25 cellular contexts compared by ENCODE assay signal in the genomic region with DNA sequence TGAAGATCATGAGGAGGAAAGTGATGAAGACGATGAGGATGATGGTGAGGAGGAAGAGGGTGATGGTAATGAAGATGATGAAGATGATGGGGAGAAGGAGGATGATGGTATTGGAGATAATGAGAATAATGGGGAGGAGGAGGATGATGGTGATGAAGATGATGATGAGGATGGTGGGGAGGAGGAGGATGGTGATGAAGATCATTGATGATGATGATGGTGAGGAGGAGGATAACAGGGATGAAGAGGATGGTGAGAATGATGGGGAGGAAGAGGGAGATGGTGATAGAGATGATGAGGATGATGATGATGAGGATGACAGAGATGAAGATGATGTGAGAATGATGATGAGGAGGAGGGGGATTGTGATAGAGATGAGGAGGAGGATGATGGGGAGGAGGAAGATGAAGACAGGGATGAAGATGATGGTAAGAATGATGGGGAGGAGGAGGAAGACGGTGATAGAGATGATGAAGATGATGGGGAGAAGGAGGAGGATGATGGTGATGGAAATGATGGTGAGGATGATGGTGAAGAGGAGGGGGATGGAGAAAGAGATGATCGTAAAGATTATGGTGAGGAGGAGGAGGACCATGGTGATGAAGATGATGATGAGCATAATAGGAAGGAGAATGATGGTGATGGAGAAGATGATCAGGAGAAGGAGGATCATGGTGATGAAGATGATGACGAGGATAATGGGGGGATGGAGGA.
DNase-seq lines count a peak whose midpoint lies in the region; ATAC-seq, FAIRE-seq and TF ChIP-seq lines count a peak whose summit lies in the region.
"Had no signal": no experiment of that assay in that cellular context is flagged by ENCODE, and none has a peak within 500 bp of the region (broad histone marks: within the 10 kb centered on the region; RNA-seq: fewer than 3 reads in every experiment).

No MANE protein-coding gene starts in this region.

- no peak overlapping the region for H4K91ac ChIP-seq in H1 (replicated peaks; ENCODE audit: insufficient read length, low read length)

- no peaks in the 10 kb centered on the region for H3K79me2 ChIP-seq in H1 (ENCODE audit: control insufficient read depth in 1 of 2, insufficient read depth in 2 of 2, low read length in 2 of 2)

- H4K8ac ChIP-seq in H1 (ENCODE audit: extremely low read depth, insufficient read depth, low read length), result no peak overlapping the region

- no peaks in the 10 kb centered on the region for H3K79me1 ChIP-seq in H1 (ENCODE audit: low read depth, low read length)

- TF ChIP-seq RAD21 in H1 (IDR thresholded peaks at IDR 0.05 in 1 of 2, conservative IDR thresholded peaks at IDR 0.05 in 1 of 2; ENCODE audit: low read depth in 2 of 2, low read length in 2 of 2), result no peak

- H3K4me1 ChIP-seq in HEK293 (ENCODE audit: control insufficient read depth, insufficient read depth, low read length), result no peaks in the 10 kb centered on the region
- no peaks in the 10 kb centered on the region for H3K4me1 ChIP-seq in H1 (replicated peaks in 1 of 4; ENCODE audit: control insufficient read depth in 3 of 4, insufficient read depth in 4 of 4, low read length in 3 of 4)
- H3K4me1 ChIP-seq: BE2C, BLaER1 had no signal

- H3K36me3 Mint-ChIP-seq in activated B cell treated with CpG ODN at 0.5 μM for 24 hours (ENCODE audit: low read depth), result no peaks in the 10 kb centered on the region
- H3K36me3 Mint-ChIP-seq in activated T-helper 1 cell treated with anti-CD3 and anti-CD28 coated beads, Interleukin-12 subunit alpha, Interleukin-12 subunit beta, Interleukin-2, Interleukin-4 antibody, amounts not matched to agents 30 ng/mL and 10 ng/mL and 1 ng/mL, durations not matched to agents 14 hours and 24 hours and 36 hours (ENCODE audit: low read depth), result no peaks in the 10 kb centered on the region
- H3K36me3 Mint-ChIP-seq in stimulated activated naive B cell treated with anti-CD40 and anti-IgM and Interleukin-4, amounts not matched to agents 10 μg/mL and 1 μg/mL and 100 μg/mL, for 72 hours, result no peaks in the 10 kb centered on the region
- H3K36me3 Mint-ChIP-seq: CD14-positive monocyte; CD4-positive, alpha-beta memory T cell; CD4-positive, CD25-positive, alpha-beta regulatory T cell; CD8-positive, alpha-beta memory T cell had no signal

- no peak for DNase-seq in HEK293T (ENCODE audit: extremely low spot score)
- DNase-seq in activated B cell treated with CpG ODN at 0.5 μM for 24 hours, result no peak
- DNase-seq in H1 (ENCODE audit: low read depth in 1 of 2, low spot score in 2 of 2), result no peak
- no peak for DNase-seq in NK-92 treated with Interleukin-12 subunit alpha and Interleukin-12 subunit beta, amount 100 ng/mL, for 24 hours (lab: John Stamatoyannopoulos, UW)
- DNase-seq in activated T-helper 1 cell treated with anti-CD3 and anti-CD28 coated beads, Interleukin-12 subunit alpha, Interleukin-12 subunit beta, Interleukin-2, Interleukin-4 antibody, amounts not matched to agents 30 ng/mL and 10 ng/mL and 1 ng/mL, durations not matched to agents 14 hours and 24 hours and 36 hours (ENCODE audit: low spot score), result no peak
- DNase-seq in stimulated activated naive B cell treated with anti-CD40 and anti-IgM and Interleukin-4, amounts not matched to agents 10 μg/mL and 1 μg/mL and 100 μg/mL, for 72 hours, result no peak
- DNase-seq in GM10248 (ENCODE audit: extremely low spot score), result no peak
- DNase-seq: C1 segment of cervical spinal cord; CD4-positive, alpha-beta memory T cell; CD4-positive, CD25-positive, alpha-beta regulatory T cell; CD8-positive, alpha-beta memory T cell; COR-L47; DMS 273 treated with DMSO at 0.1 percent for 48 hours; DMS153; DMS79; DND-41; EL; GDM1 had no signal

- no peak for FAIRE-seq in H1 (lab: Jason Lieb, UNC)
- FAIRE-seq: A204.1, GM12891, GM19239 had no signal

- no peak overlapping the region for H2BK15ac ChIP-seq in H1 (ENCODE audit: low read length)

- no peak overlapping the region for H3K4me3 Mint-ChIP-seq in activated B cell treated with CpG ODN at 0.5 μM for 24 hours
- no peak overlapping the region for H3K4me3 Mint-ChIP-seq in activated T-helper 1 cell treated with anti-CD3 and anti-CD28 coated beads, Interleukin-12 subunit alpha, Interleukin-12 subunit beta, Interleukin-2, Interleukin-4 antibody, amounts not matched to agents 30 ng/mL and 10 ng/mL and 1 ng/mL, durations not matched to agents 14 hours and 24 hours and 36 hours
- no peak overlapping the region for H3K4me3 Mint-ChIP-seq in stimulated activated naive B cell treated with anti-CD40 and anti-IgM and Interleukin-4, amounts not matched to agents 10 μg/mL and 1 μg/mL and 100 μg/mL, for 72 hours
- H3K4me3 Mint-ChIP-seq: CD14-positive monocyte; CD4-positive, alpha-beta memory T cell; CD4-positive, CD25-positive, alpha-beta regulatory T cell; CD8-positive, alpha-beta memory T cell had no signal

- 85 to 100% methylated on average over 4 of the region's 4 CpGs for WGBS in H1 (ENCODE audit: extremely low coverage in 1 of 2, insufficient coverage in 1 of 2, insufficient read length in 1 of 2, insufficient replicate concordance in 2 of 2, low coverage in 1 of 2, low lambda C conversion rate in 2 of 2, missing lambda C conversion rate in 1 of 2), 2 experiments

- no peak overlapping the region for H2BK5ac ChIP-seq in H1 (ENCODE audit: low read depth, low read length)

- H3K9ac ChIP-seq in H1 (replicated peaks in 1 of 4; ENCODE audit: extremely low read depth in 1 of 4, low read depth in 3 of 4, low read length in 3 of 4), result no peak overlapping the region
- H3K9ac ChIP-seq: BLaER1 had no signal

- H3K23ac ChIP-seq in H1 (ENCODE audit: insufficient read length), result no peak overlapping the region

- no peak for ATAC-seq in activated B cell treated with CpG ODN at 0.5 μM for 24 hours (ENCODE audit: low read depth)
- no peak for ATAC-seq in stimulated activated naive B cell treated with anti-CD40 and anti-IgM and Interleukin-4, amounts not matched to agents 10 μg/mL and 1 μg/mL and 100 μg/mL, for 72 hours (replicated peaks)

- H3K27me3 Mint-ChIP-seq in activated B cell treated with CpG ODN at 0.5 μM for 24 hours, result no peaks in the 10 kb centered on the region
- H3K27me3 Mint-ChIP-seq in activated T-helper 1 cell treated with anti-CD3 and anti-CD28 coated beads, Interleukin-12 subunit alpha, Interleukin-12 subunit beta, Interleukin-2, Interleukin-4 antibody, amounts not matched to agents 30 ng/mL and 10 ng/mL and 1 ng/mL, durations not matched to agents 14 hours and 24 hours and 36 hours (ENCODE audit: insufficient read depth), result no peaks in the 10 kb centered on the region
- no peaks in the 10 kb centered on the region for H3K27me3 Mint-ChIP-seq in stimulated activated naive B cell treated with anti-CD40 and anti-IgM and Interleukin-4, amounts not matched to agents 10 μg/mL and 1 μg/mL and 100 μg/mL, for 72 hours
- H3K27me3 Mint-ChIP-seq: CD4-positive, CD25-positive, alpha-beta regulatory T cell had no signal

- H2AFZ ChIP-seq in H1 (ENCODE audit: low read length), result no peak overlapping the region

- H3K27ac Mint-ChIP-seq in activated B cell treated with CpG ODN at 0.5 μM for 24 hours, result no peak overlapping the region
- no peak overlapping the region for H3K27ac Mint-ChIP-seq in activated T-helper 1 cell treated with anti-CD3 and anti-CD28 coated beads, Interleukin-12 subunit alpha, Interleukin-12 subunit beta, Interleukin-2, Interleukin-4 antibody, amounts not matched to agents 30 ng/mL and 10 ng/mL and 1 ng/mL, durations not matched to agents 14 hours and 24 hours and 36 hours
- no peak overlapping the region for H3K27ac Mint-ChIP-seq in stimulated activated naive B cell treated with anti-CD40 and anti-IgM and Interleukin-4, amounts not matched to agents 10 μg/mL and 1 μg/mL and 100 μg/mL, for 72 hours
- H3K27ac Mint-ChIP-seq: CD14-positive monocyte; CD4-positive, alpha-beta memory T cell; CD4-positive, CD25-positive, alpha-beta regulatory T cell; CD8-positive, alpha-beta memory T cell had no signal

- no peak for TF ChIP-seq CTCF in HEK293 (tag by site-specific recombination; IDR thresholded peaks at IDR 0.05)
- peak; percentile 15 for TF ChIP-seq CTCF in activated B cell treated with CpG ODN at 0.5 μM for 24 hours (IDR thresholded peaks at IDR 0.05)
- no peak for TF ChIP-seq CTCF in H1 (IDR thresholded peaks at IDR 0.05; ENCODE audit: control extremely low read depth in 1 of 3, insufficient read depth in 1 of 3, low read depth in 1 of 3, low read length in 3 of 3)
- no peak for TF ChIP-seq CTCF in GM10248 (IDR thresholded peaks at IDR 0.05; ENCODE audit: control extremely low read depth, extremely low read depth, low read depth, missing control alignments)

- no peak for TF ChIP-seq EP300 in H1 (IDR thresholded peaks at IDR 0.05; ENCODE audit: borderline replicate concordance in 1 of 2, low read depth in 2 of 2, low read length in 2 of 2)

- H3K9me3 Mint-ChIP-seq in activated B cell treated with CpG ODN at 0.5 μM for 24 hours, result no peaks in the 10 kb centered on the region
- peaks cover 3% of the 10 kb centered on the region for H3K9me3 Mint-ChIP-seq in activated T-helper 1 cell treated with anti-CD3 and anti-CD28 coated beads, Interleukin-12 subunit alpha, Interleukin-12 subunit beta, Interleukin-2, Interleukin-4 antibody, amounts not matched to agents 30 ng/mL and 10 ng/mL and 1 ng/mL, durations not matched to agents 14 hours and 24 hours and 36 hours
- no peaks in the 10 kb centered on the region for H3K9me3 Mint-ChIP-seq in stimulated activated naive B cell treated with anti-CD40 and anti-IgM and Interleukin-4, amounts not matched to agents 10 μg/mL and 1 μg/mL and 100 μg/mL, for 72 hours

- H3K4me2 ChIP-seq in H1 (ENCODE audit: insufficient read depth in 1 of 2, low read depth in 2 of 2, low read length in 2 of 2), result no peak overlapping the region
- H3K4me2 ChIP-seq: BLaER1 had no signal

- CTCF ChIA-PET in HEK293 (lab: Yijun Ruan, JAX) (interaction anchor here (0.6 to 2.6 kb wide), 5 partner anchors 9 to 185 kb away, joined by 3 to 10 read pairs (median 5); no protein-coding TSS in a partner anchor), HEK293T (lab: Yijun Ruan, JAX) (no interaction called here), activated B cell treated with CpG ODN at 0.5 μM for 24 hours (lab: Charles Lee) (no interaction called here), H1 (lab: Charles Lee; ENCODE audit: partially characterized antibody) (interaction anchor here (1.4 to 5.1 kb wide), 6 partner anchors 10 to 345 kb away, joined by 3 to 43 read pairs (median 6); no protein-coding TSS in a partner anchor), GM10248 (lab: Yijun Ruan, JAX) (no interaction called here)

- no peak overlapping the region for H3K56ac ChIP-seq in H1 (replicated peaks; ENCODE audit: insufficient read length, low read depth, low read length)

- POLR2A ChIA-PET in HEK293 (lab: Yijun Ruan, JAX) (no interaction called here), HEK293T (lab: Yijun Ruan, JAX) (no interaction called here), activated B cell treated with CpG ODN at 0.5 μM for 24 hours (lab: Charles Lee) (no interaction called here), H1 (lab: Charles Lee; ENCODE audit: partially characterized antibody) (no interaction called here), GM10248 (lab: Yijun Ruan, JAX) (no interaction called here)

- peaks cover 19% of the 10 kb centered on the region; the same call in 1 of the 2 replicates for H3K23me2 ChIP-seq in H1 (ENCODE audit: low read depth, low read length)

- no peaks in the 10 kb centered on the region for H3K9me3 ChIP-seq in HEK293 (ENCODE audit: control insufficient read depth, insufficient read depth, low read depth, low read length)
- H3K9me3 ChIP-seq in H1 (ENCODE audit: insufficient read depth in 2 of 2, low read depth in 1 of 2, low read length in 1 of 2), result peaks cover 25 to 30% of the 10 kb centered on the region in 2 experiments
- H3K9me3 ChIP-seq: BE2C, BLaER1 had no signal

- H3K4me1 Mint-ChIP-seq in activated B cell treated with CpG ODN at 0.5 μM for 24 hours, result no peaks in the 10 kb centered on the region
- H3K4me1 Mint-ChIP-seq in activated T-helper 1 cell treated with anti-CD3 and anti-CD28 coated beads, Interleukin-12 subunit alpha, Interleukin-12 subunit beta, Interleukin-2, Interleukin-4 antibody, amounts not matched to agents 30 ng/mL and 10 ng/mL and 1 ng/mL, durations not matched to agents 14 hours and 24 hours and 36 hours (ENCODE audit: low read depth), result no peaks in the 10 kb centered on the region
- H3K4me1 Mint-ChIP-seq in stimulated activated naive B cell treated with anti-CD40 and anti-IgM and Interleukin-4, amounts not matched to agents 10 μg/mL and 1 μg/mL and 100 μg/mL, for 72 hours, result no peaks in the 10 kb centered on the region
- H3K4me1 Mint-ChIP-seq: CD14-positive monocyte; CD4-positive, alpha-beta memory T cell; CD4-positive, CD25-positive, alpha-beta regulatory T cell; CD8-positive, alpha-beta memory T cell had no signal

- H4K5ac ChIP-seq in H1 (ENCODE audit: insufficient read length, low read depth, low read length), result no peak overlapping the region

- H3K4ac ChIP-seq in H1 (replicated peaks; ENCODE audit: insufficient read length, low read depth, low read length), result no peak overlapping the region

- H3K14ac ChIP-seq in H1 (ENCODE audit: insufficient read length), result no peak overlapping the region

- no peaks in the 10 kb centered on the region for H3K27me3 ChIP-seq in H1 (replicated peaks in 1 of 4; ENCODE audit: control insufficient read depth in 3 of 4, extremely low read depth in 1 of 4, insufficient read depth in 3 of 4, low read length in 3 of 4)
- H3K27me3 ChIP-seq: BE2C, BLaER1 had no signal

- no peaks in the 10 kb centered on the region for H4K20me1 ChIP-seq in H1 (replicated peaks in 1 of 2; ENCODE audit: control insufficient read depth in 1 of 2, insufficient read depth in 2 of 2, low read length in 2 of 2)
- H4K20me1 ChIP-seq: BLaER1 had no signal

- no peak overlapping the region for H3K18ac ChIP-seq in H1 (ENCODE audit: extremely low read depth, low read length)

- H2BK20ac ChIP-seq in H1 (ENCODE audit: low read length), result no peak overlapping the region

- no peak for TF ChIP-seq POLR2A in H1 (IDR thresholded peaks at IDR 0.05; ENCODE audit: control extremely low read depth in 1 of 2, low read depth in 2 of 2, low read length in 2 of 2)

- intact Hi-C loops in activated B cell treated with CpG ODN at 0.5 μM for 24 hours (cut with micrococcal nuclease), result no loop called here
- intact Hi-C loops in activated T-helper 1 cell treated with anti-CD3 and anti-CD28 coated beads, Interleukin-12 subunit alpha, Interleukin-12 subunit beta, Interleukin-2, Interleukin-4 antibody, amounts not matched to agents 30 ng/mL and 10 ng/mL and 1 ng/mL, durations not matched to agents 14 hours and 24 hours and 36 hours (cut with micrococcal nuclease), result no loop called here

- H3K4me3 ChIP-seq in HEK293 (ENCODE audit: low read depth, low read length) (no peak overlapping the region), H1 (ENCODE audit: extremely low read depth in 1 of 4, insufficient read depth in 2 of 4, low read depth in 3 of 4, low read length in 4 of 4) (no peak overlapping the region)
- H3K4me3 ChIP-seq: BLaER1 had no signal

- H2BK12ac ChIP-seq in H1 (ENCODE audit: low read depth, low read length), result no peak overlapping the region

- no peak overlapping the region for H2BK120ac ChIP-seq in H1 (replicated peaks; ENCODE audit: low read depth, low read length)

- peak overlapping the region; percentile 75; the same call in 1 of the 2 replicates for H2AK5ac ChIP-seq in H1 (ENCODE audit: low read depth, low read length)

- no peak overlapping the region for H3K27ac ChIP-seq in HEK293 (ENCODE audit: extremely low read depth, low read depth, low read length)
- no peak overlapping the region for H3K27ac ChIP-seq in H1 (ENCODE audit: low read depth, low read length)
- H3K27ac ChIP-seq: BLaER1 had no signal

- H3K36me3 ChIP-seq in HEK293 (ENCODE audit: control insufficient read depth in 2 of 2, insufficient read depth in 1 of 2, low read length in 2 of 2), result no peaks in the 10 kb centered on the region
- H3K36me3 ChIP-seq in H1 (ENCODE audit: control insufficient read depth in 2 of 4, insufficient read depth in 4 of 4, low read length in 3 of 4), result no peaks in the 10 kb centered on the region
- H3K36me3 ChIP-seq: BE2C, BLaER1 had no signal

Comparison
In these comparisons a context has a peak if more than half of its experiments do, and no peak if none do; other contexts are left out.
1. CTCF ChIA-PET loops: an anchor here in HEK293 (0.6 to 2.6 kb wide) and H1 (1.4 to 5.1 kb wide); none called in HEK293T, activated B cell treated with CpG ODN at 0.5 μM for 24 hours and GM10248.